Comparison of ENCODE assay signal across 12 cellular contexts in genomic region chr11:61922539-61922938, GRCh38. TPM values are rescaled to one million over a fixed set of nuclear protein-coding genes. Genes with fewer than 3 reads are reported as not detected.
DNase-seq lines count a peak whose midpoint lies in the region; ATAC-seq and TF ChIP-seq lines count a peak whose summit lies in the region.
"Had no signal": no experiment of that assay in that cellular context is flagged by ENCODE, and none has a peak within 500 bp of the region (broad histone marks: within the 10 kb centered on the region; RNA-seq: fewer than 3 reads in every experiment).

No MANE protein-coding gene starts in this region.

- no peaks in the 10 kb centered on the region for H3K36me3 ChIP-seq in esophagus muscularis mucosa

- peaks cover 0 to 20% (median 0%) of the 10 kb centered on the region in 4 donors for H3K27me3 ChIP-seq in esophagus muscularis mucosa

- no peaks in the 10 kb centered on the region for H3K9me3 ChIP-seq in esophagus muscularis mucosa

- DNase-seq in AG08395 (ENCODE audit: low spot score), result peak; percentile 89
- DNase-seq in NOMO-1 treated with dmso at 0.1 percent for 144 hours (lab: John Stamatoyannopoulos, UW; ENCODE audit: unreplicated experiment), result peak; percentile 82
- peak; percentile 96 for DNase-seq in esophagus muscularis mucosa (ENCODE audit: extremely low spot score)
- DNase-seq in myocyte (ENCODE audit: low read depth), result peak; percentile 24
- no peak for DNase-seq in effector CD4-positive, alpha-beta T cell
- no peak for DNase-seq in RKO (ENCODE audit: low spot score)
- no peak for DNase-seq in NCI-H2227 treated with DMSO at 0.1 percent for 48 hours (lab: John Stamatoyannopoulos, UW)
- DNase-seq: activated naive CD4-positive, alpha-beta T cell treated with anti-CD3 and anti-CD28 coated beads, Interleukin-2, amount 50 U/mL, for 16 hours; naive B cell; NCI-H526 treated with DMSO at 0.1 percent for 48 hours had no signal

- 43% methylated on average over 6 of the region's 6 CpGs for WGBS in esophagus muscularis mucosa

- no peak for TF ChIP-seq CTCF in esophagus muscularis mucosa (IDR thresholded peaks at IDR 0.05)

- H3K27ac ChIP-seq in esophagus muscularis mucosa (replicated peaks in 1 of 4), result peak overlapping the region; percentile 71 to 86 (median 82)

- intact Hi-C loops in esophagus muscularis mucosa (cut with DNase I), result no loop called here

- no peak for TF ChIP-seq EP300 in esophagus muscularis mucosa (IDR thresholded peaks at IDR 0.05)

- no peak for TF ChIP-seq POLR2A in esophagus muscularis mucosa (IDR thresholded peaks at IDR 0.05; ENCODE audit: low read depth)

- no peak for ATAC-seq in HG03469 (IDR thresholded peaks at IDR 0.05; ENCODE audit: unreplicated experiment)

- no peak overlapping the region for H3K4me3 ChIP-seq in esophagus muscularis mucosa

- H3K4me1 ChIP-seq in esophagus muscularis mucosa, result peaks cover 44 to 64% (median 56%) of the 10 kb centered on the region in 4 donors

RNA-seq across cellular contexts. Expression of gene RAB3IL1, which starts 5.2 kb away (rescaled TPM):
- total RNA-seq in esophagus muscularis mucosa, result 10 to 100 TPM; 14.0 to 31.5 (median 14.2) TPM
- 3.0 and 4.3 TPM in 2 replicates for total RNA-seq in myocyte
- polyA plus RNA-seq in myocyte (2012), result 8.1 TPM
- total RNA-seq: B cell had no signal

RNA-seq across cellular contexts. Expression of gene BEST1, which starts 27.6 kb away (rescaled TPM):
- total RNA-seq in esophagus muscularis mucosa (1 to 10 TPM; 2.2 to 5.0 (median 4.3) TPM), myocyte (1.7 and 1.8 TPM in 2 replicates)
- polyA plus RNA-seq in myocyte (2012), result 6.8 TPM

RNA-seq across cellular contexts. Expression of gene FADS3, which starts 31.2 kb away (rescaled TPM):
- 100 to 1,000 TPM in 1 of 4 donors, 10 to 100 TPM in 3; 42.4 to 103 (median 57.8) TPM for total RNA-seq in esophagus muscularis mucosa
- total RNA-seq in myocyte, result 310 and 645 TPM in 2 replicates
- 414 TPM for polyA plus RNA-seq in myocyte (2012)

RNA-seq across cellular contexts. Expression of gene FTH1, which starts 44.9 kb away (rescaled TPM):
- total RNA-seq in esophagus muscularis mucosa, result 1,000 to 10,000 TPM; 1,795 to 3,027 (median 2,719) TPM
- 436 and 518 TPM in 2 replicates for total RNA-seq in myocyte
- polyA plus RNA-seq in myocyte (2012), result 11,787 TPM

Comparison
In these comparisons a context has a peak if more than half of its experiments do, and no peak if none do; other contexts are left out.
1. DNase-seq: peak in AG08395 (single experiment), NOMO-1 treated with dmso at 0.1 percent for 144 hours (single experiment), esophagus muscularis mucosa (single experiment) and myocyte (single experiment); none in effector CD4-positive, alpha-beta T cell (single experiment), RKO (single experiment) and NCI-H2227 treated with DMSO at 0.1 percent for 48 hours (single experiment).